Comparison of ENCODE assay signal across 9 cellular contexts in genomic region chr13:48038763-48039162, GRCh38. TPM values are rescaled to one million over a fixed set of nuclear protein-coding genes. Genes with fewer than 3 reads are reported as not detected.
DNase-seq lines count a peak whose midpoint lies in the region; ATAC-seq and TF ChIP-seq lines count a peak whose summit lies in the region.
"Had no signal": no experiment of that assay in that cellular context is flagged by ENCODE, and none has a peak within 500 bp of the region (broad histone marks: within the 10 kb centered on the region; RNA-seq: fewer than 3 reads in every experiment).

No MANE protein-coding gene starts in this region.

- H3K9me3 Mint-ChIP-seq in Calu3 (ENCODE audit: low read depth, unreplicated experiment): no peaks in the 10 kb centered on the region
- no peaks in the 10 kb centered on the region for H3K9me3 Mint-ChIP-seq in naive thymus-derived CD8-positive, alpha-beta T cell

- H2AFZ ChIP-seq in KMS-11 (ENCODE audit: low read depth): no peak overlapping the region

- POLR2A ChIA-PET in naive thymus-derived CD8-positive, alpha-beta T cell (lab: Charles Lee): interaction anchor here (1.7 to 2.6 kb wide), 3 partner anchors 56 to 937 kb away, joined by 8 to 24 read pairs (median 8); partner anchors contain the start of genes FNDC3A, ITM2B and MED4

- ATAC-seq in naive thymus-derived CD8-positive, alpha-beta T cell: no peak
- ATAC-seq in GM18519 (IDR thresholded peaks at IDR 0.05; ENCODE audit: low FRiP score, unreplicated experiment) (no peak), GM18870 (IDR thresholded peaks at IDR 0.05; ENCODE audit: unreplicated experiment) (no peak)

- no peak for TF ChIP-seq CTCF in Calu3 (IDR thresholded peaks at IDR 0.05; ENCODE audit: unreplicated experiment)
- TF ChIP-seq CTCF in KMS-11 (conservative IDR thresholded peaks at IDR 0.05; ENCODE audit: low read depth, low read length): no peak
- no peak for TF ChIP-seq CTCF in brain microvascular endothelial cell (IDR thresholded peaks at IDR 0.05; ENCODE audit: low read depth, low read length, missing control alignments)

- peaks cover 4% of the 10 kb centered on the region for H3K4me1 ChIP-seq in KMS-11 (ENCODE audit: low read depth, poor library complexity, severe bottlenecking)

- H3K4me3 Mint-ChIP-seq in Calu3 (ENCODE audit: low read depth, unreplicated experiment): peak overlapping the region; percentile 93
- peak overlapping the region; percentile 85 to 96 (median 93) for H3K4me3 Mint-ChIP-seq in naive thymus-derived CD8-positive, alpha-beta T cell

- H3K4me1 Mint-ChIP-seq in Calu3 (ENCODE audit: low read depth, unreplicated experiment): peaks cover 22% of the 10 kb centered on the region
- H3K4me1 Mint-ChIP-seq in naive thymus-derived CD8-positive, alpha-beta T cell: peaks cover 15 to 43% (median 29%) of the 10 kb centered on the region in 4 donors

- H3K36me3 ChIP-seq in KMS-11 (ENCODE audit: insufficient read depth) (no peaks in the 10 kb centered on the region), brain microvascular endothelial cell (replicated peaks) (no peaks in the 10 kb centered on the region)

- no peaks in the 10 kb centered on the region for H3K79me2 ChIP-seq in KMS-11 (ENCODE audit: insufficient read depth, low read depth)

- TSS peak; percentile 47 for BruUV-seq in Calu3 (replicated peaks; lab: Mats Ljungman, UMichigan)

- H3K27me3 ChIP-seq in KMS-11 (ENCODE audit: insufficient read depth, low read depth) (no peaks in the 10 kb centered on the region), brain microvascular endothelial cell (replicated peaks) (no peaks in the 10 kb centered on the region)

- H4K20me1 ChIP-seq in KMS-11 (ENCODE audit: insufficient read depth): no peaks in the 10 kb centered on the region

- H3K36me3 Mint-ChIP-seq in Calu3 (ENCODE audit: insufficient read depth, unreplicated experiment): peaks cover 22% of the 10 kb centered on the region
- H3K36me3 Mint-ChIP-seq in naive thymus-derived CD8-positive, alpha-beta T cell: peaks cover 0 to 35% (median 10%) of the 10 kb centered on the region in 3 donors

- peak overlapping the region; percentile 95 for H3K27ac Mint-ChIP-seq in Calu3 (ENCODE audit: unreplicated experiment)
- peak overlapping the region; percentile 94 to 100 (median 98) for H3K27ac Mint-ChIP-seq in naive thymus-derived CD8-positive, alpha-beta T cell

- peak overlapping the region; percentile 58; the same call in 1 of the 2 replicates for H3K4me2 ChIP-seq in KMS-11

- CTCF ChIA-PET in Calu3 (lab: Charles Lee): interaction anchor here (1.0 to 1.8 kb wide), 2 partner anchors 56 to 547 kb away, joined by 4 to 7 read pairs; partner anchors contain the start of gene MED4

- no peak for DNase-seq in Calu3
- no peak for DNase-seq in brain microvascular endothelial cell
- DNase-seq in naive thymus-derived CD8-positive, alpha-beta T cell: peak in 1 of 10 donors; percentile 3
- DNase-seq in NCI-H446 (lab: John Stamatoyannopoulos, UW): no peak
- DNase-seq in NCI-H1417 treated with DMSO at 0.1 percent for 48 hours (lab: John Stamatoyannopoulos, UW): no peak
- DNase-seq: activated CD8-positive, alpha-beta memory T cell treated with anti-CD3 and anti-CD28 coated beads, Interleukin-2, amount 50 U/mL, for 48 hours had no signal

- no peaks in the 10 kb centered on the region for H3K27me3 Mint-ChIP-seq in Calu3 (ENCODE audit: unreplicated experiment)
- no peaks in the 10 kb centered on the region for H3K27me3 Mint-ChIP-seq in naive thymus-derived CD8-positive, alpha-beta T cell

- in situ Hi-C loops in brain microvascular endothelial cell (cut with HindIII; ENCODE audit: low pct_ligation_motif_present, low sequenced_read_pairs): no loop called here

- H3K27ac ChIP-seq in KMS-11 (no peak overlapping the region), brain microvascular endothelial cell (no peak overlapping the region)

- H3K4me3 ChIP-seq in KMS-11 (IDR thresholded peaks at IDR 0.05; ENCODE audit: insufficient read depth, low read depth, low read length): no peak overlapping the region
- peak overlapping the region; percentile 83 for H3K4me3 ChIP-seq in brain microvascular endothelial cell (ENCODE audit: low read depth, low read length)

- intact Hi-C loops in Calu3 (cut with micrococcal nuclease; ENCODE audit: unreplicated experiment): loop anchor here (5.0 kb wide), 1 partner anchor 549 kb away; no protein-coding TSS in a partner anchor

- H3K9ac ChIP-seq in KMS-11: no peak overlapping the region

RNA-seq across cellular contexts. Expression of gene NUDT15, which starts 1.2 kb away (rescaled TPM):
- 19.2 and 19.4 TPM in 2 replicates for total RNA-seq in Calu3 (2022)
- total RNA-seq in naive thymus-derived CD8-positive, alpha-beta T cell: 1 to 10 TPM; 4.9 to 5.6 TPM
- polyA plus RNA-seq in naive thymus-derived CD8-positive, alpha-beta T cell: 1 to 10 TPM; 7.0 to 8.5 (median 7.3) TPM

RNA-seq across cellular contexts. Expression of gene SUCLA2, which starts 37.7 kb away (rescaled TPM):
- total RNA-seq in Calu3 (2022): 35.8 and 36.7 TPM in 2 replicates
- 10 to 100 TPM; 28.6 to 33.4 TPM for total RNA-seq in naive thymus-derived CD8-positive, alpha-beta T cell
- polyA plus RNA-seq in naive thymus-derived CD8-positive, alpha-beta T cell: 10 to 100 TPM; 14.5 to 32.4 (median 31.8) TPM

RNA-seq across cellular contexts. Expression of gene MED4, which starts 56.1 kb away (rescaled TPM):
- total RNA-seq in Calu3 (2022): 28.5 and 31.9 TPM in 2 replicates
- total RNA-seq in naive thymus-derived CD8-positive, alpha-beta T cell: 10 to 100 TPM; 47.1 to 55.6 TPM
- polyA plus RNA-seq in naive thymus-derived CD8-positive, alpha-beta T cell: 10 to 100 TPM; 88.9 to 91.9 (median 90.1) TPM
